In the genomic region with DNA sequence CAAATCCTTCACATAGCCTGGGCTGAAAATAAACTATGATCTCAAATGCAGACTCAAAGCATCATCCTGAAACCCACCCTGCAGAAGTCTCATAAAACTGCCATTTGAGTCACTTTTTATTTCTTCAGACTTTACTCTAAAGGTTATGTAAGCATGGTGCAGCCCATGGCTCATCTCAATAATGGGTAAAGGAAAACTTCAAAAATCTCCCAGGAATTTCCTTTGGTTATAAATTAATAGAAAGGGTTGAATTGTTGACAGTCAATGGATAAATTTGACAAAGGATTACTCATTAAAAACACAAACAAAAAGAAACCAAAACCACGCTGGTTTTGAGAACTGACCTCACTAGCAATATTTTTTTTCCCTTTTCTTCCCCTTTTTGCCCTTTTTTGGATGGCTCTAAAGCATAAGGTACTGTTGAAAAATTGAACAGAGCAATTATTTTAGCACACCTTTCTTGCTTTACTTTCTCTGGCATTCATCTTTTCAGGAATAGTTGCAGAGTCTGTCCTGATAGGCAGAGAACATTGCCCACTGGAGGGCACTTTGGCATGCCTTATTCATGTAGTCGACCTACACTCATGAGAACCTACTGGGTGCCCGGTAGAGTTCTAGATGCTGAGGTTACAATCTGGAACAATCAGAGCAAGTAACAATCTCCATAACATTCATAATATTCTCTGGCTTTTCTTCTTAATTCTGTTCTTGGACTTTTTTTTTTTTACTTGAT, we compare ENCODE assay signal across 9 cellular contexts.
DNase-seq lines count a peak whose midpoint lies in the region; ATAC-seq, FAIRE-seq and TF ChIP-seq lines count a peak whose summit lies in the region.
"Had no signal": no experiment of that assay in that cellular context is flagged by ENCODE, and none has a peak within 500 bp of the region (broad histone marks: within the 10 kb centered on the region; RNA-seq: fewer than 3 reads in every experiment).

No MANE protein-coding gene starts in this region.

- H3K27me3 Mint-ChIP-seq in activated T-helper 17 cell treated with anti-CD3 and anti-CD28 coated beads, Interleukin-2, amount 50 U/mL, for 72 hours: peaks cover 17% of the 10 kb centered on the region
- no peaks in the 10 kb centered on the region for H3K27me3 Mint-ChIP-seq in progenitor cell of endocrine pancreas

- no peak overlapping the region for H3K27ac Mint-ChIP-seq in activated T-helper 17 cell treated with anti-CD3 and anti-CD28 coated beads, Interleukin-2, amount 50 U/mL, for 72 hours
- H3K27ac Mint-ChIP-seq in progenitor cell of endocrine pancreas: peak overlapping the region; percentile 58

- no peak for TF ChIP-seq CTCF in progenitor cell of endocrine pancreas (IDR thresholded peaks at IDR 0.05; ENCODE audit: unreplicated experiment)

- no peak for DNase-seq in progenitor cell of endocrine pancreas (ENCODE audit: low spot score, unreplicated experiment)
- no peak for DNase-seq in frontal cortex (ENCODE audit: low spot score in 2 of 2)
- DNase-seq in NCI-H1417 treated with DMSO at 0.1 percent for 48 hours (lab: John Stamatoyannopoulos, UW): no peak
- no peak for DNase-seq in NCI-H1105 treated with DMSO at 0.1 percent for 48 hours (lab: John Stamatoyannopoulos, UW)
- DNase-seq: dermis blood vessel endothelial cell had no signal

- H3K9me3 Mint-ChIP-seq in activated T-helper 17 cell treated with anti-CD3 and anti-CD28 coated beads, Interleukin-2, amount 50 U/mL, for 72 hours: no peaks in the 10 kb centered on the region
- H3K9me3 Mint-ChIP-seq in progenitor cell of endocrine pancreas (ENCODE audit: low read depth): peaks cover 11% of the 10 kb centered on the region

- ATAC-seq in GM19324 (IDR thresholded peaks at IDR 0.05; ENCODE audit: low FRiP score, unreplicated experiment) (peak; percentile 43), HG03045 (IDR thresholded peaks at IDR 0.05; ENCODE audit: unreplicated experiment) (peak; percentile 47)
- peak; percentile 43 for ATAC-seq in activated T-helper 17 cell treated with anti-CD3 and anti-CD28 coated beads, Interleukin-2, amount 50 U/mL, for 72 hours (replicated peaks)

- no peaks in the 10 kb centered on the region for H3K4me1 Mint-ChIP-seq in activated T-helper 17 cell treated with anti-CD3 and anti-CD28 coated beads, Interleukin-2, amount 50 U/mL, for 72 hours
- H3K4me1 Mint-ChIP-seq in progenitor cell of endocrine pancreas (ENCODE audit: low read depth): peaks cover 20% of the 10 kb centered on the region

- no peaks in the 10 kb centered on the region for H3K36me3 Mint-ChIP-seq in activated T-helper 17 cell treated with anti-CD3 and anti-CD28 coated beads, Interleukin-2, amount 50 U/mL, for 72 hours (ENCODE audit: low read depth)
- H3K36me3 Mint-ChIP-seq in progenitor cell of endocrine pancreas (ENCODE audit: insufficient read depth): peaks cover 3% of the 10 kb centered on the region

- H3K4me3 Mint-ChIP-seq in activated T-helper 17 cell treated with anti-CD3 and anti-CD28 coated beads, Interleukin-2, amount 50 U/mL, for 72 hours: no peak overlapping the region
- no peak overlapping the region for H3K4me3 Mint-ChIP-seq in progenitor cell of endocrine pancreas (ENCODE audit: low read depth)
- H3K4me3 Mint-ChIP-seq: neural crest cell had no signal

- FAIRE-seq in frontal cortex (lab: Jason Lieb, UNC): no peak
